10 cellular contexts compared by ENCODE assay signal in genomic region chr1:234722267-234722704, GRCh38.
DNase-seq lines count a peak whose midpoint lies in the region; ATAC-seq and TF ChIP-seq lines count a peak whose summit lies in the region.
"Had no signal": no experiment of that assay in that cellular context is flagged by ENCODE, and none has a peak within 500 bp of the region (broad histone marks: within the 10 kb centered on the region; RNA-seq: fewer than 3 reads in every experiment).

No MANE protein-coding gene starts in this region.

- H3K36me3 Mint-ChIP-seq in activated T-cell treated with anti-CD3 and anti-CD28 coated beads, Interleukin-2, amount 50 U/mL, for 24 hours (ENCODE audit: low read depth), result no peaks in the 10 kb centered on the region
- no peaks in the 10 kb centered on the region for H3K36me3 Mint-ChIP-seq in activated T-cell treated with anti-CD3 and anti-CD28 coated beads, Interleukin-2, amount 50 U/mL, for 4 hours (ENCODE audit: insufficient read depth)

- peak overlapping the region in 1 of 2 experiments; percentile 66 for H3K14ac ChIP-seq in mesenchymal stem cell (ENCODE audit: low read length in 2 of 2)

- TF ChIP-seq EP300 in tibial nerve (IDR thresholded peaks at IDR 0.05), result no peak

- peak overlapping the region; percentile 85 for H4K91ac ChIP-seq in mesenchymal stem cell (ENCODE audit: low read length)

- H3K4me1 ChIP-seq in adrenal gland (replicated peaks in 1 of 2), result peaks cover 71 to 94% of the 10 kb centered on the region in 2 donors
- H3K4me1 ChIP-seq in mesenchymal stem cell (ENCODE audit: control insufficient read depth, insufficient read depth, low read depth, low read length), result peaks cover 48% of the 10 kb centered on the region
- peaks cover 10 to 96% (median 90%) of the 10 kb centered on the region in 4 donors for H3K4me1 ChIP-seq in tibial nerve

- peak overlapping the region; percentile 23 to 96 for H3K18ac ChIP-seq in mesenchymal stem cell (ENCODE audit: low read depth in 1 of 2, low read length in 2 of 2)

- H3K4me3 Mint-ChIP-seq in activated T-cell treated with anti-CD3 and anti-CD28 coated beads, Interleukin-2, amount 50 U/mL, for 24 hours, result no peak overlapping the region
- no peak overlapping the region for H3K4me3 Mint-ChIP-seq in activated T-cell treated with anti-CD3 and anti-CD28 coated beads, Interleukin-2, amount 50 U/mL, for 4 hours

- TF ChIP-seq CTCF in adrenal gland (IDR thresholded peaks at IDR 0.05), result no peak
- no peak for TF ChIP-seq CTCF in tibial nerve (IDR thresholded peaks at IDR 0.05)

- TF ChIP-seq POLR2A in adrenal gland (IDR thresholded peaks at IDR 0.05) (no peak), tibial nerve (IDR thresholded peaks at IDR 0.05) (no peak)

- H3K27ac Mint-ChIP-seq in activated T-cell treated with anti-CD3 and anti-CD28 coated beads, Interleukin-2, amount 50 U/mL, for 24 hours, result peak overlapping the region; percentile 81

- H3K27me3 ChIP-seq in adrenal gland (no peaks in the 10 kb centered on the region), mesenchymal stem cell (ENCODE audit: control insufficient read depth in 1 of 2, insufficient read depth in 1 of 2, low read length in 2 of 2) (no peaks in the 10 kb centered on the region), tibial nerve (no peaks in the 10 kb centered on the region)
- H3K27me3 ChIP-seq: neutrophil had no signal

- H3K79me1 ChIP-seq in mesenchymal stem cell (replicated peaks; ENCODE audit: low read length, poor library complexity, severe bottlenecking), result no peaks in the 10 kb centered on the region

- H3K9me3 ChIP-seq in adrenal gland (replicated peaks in 1 of 3) (no peaks in the 10 kb centered on the region), mesenchymal stem cell (ENCODE audit: control insufficient read depth, low read length) (no peaks in the 10 kb centered on the region), tibial nerve (no peaks in the 10 kb centered on the region)
- H3K9me3 ChIP-seq: neutrophil had no signal

- no peak for DNase-seq in activated T-cell treated with anti-CD3 and anti-CD28 coated beads, Interleukin-2, amount 50 U/mL, for 24 hours
- no peak for DNase-seq in activated T-cell treated with anti-CD3 and anti-CD28 coated beads, Interleukin-2, amount 50 U/mL, for 48 hours
- no peak for DNase-seq in adrenal gland
- DNase-seq in mesenchymal stem cell, result no peak
- DNase-seq in tibial nerve (ENCODE audit: low spot score in 2 of 2), result no peak
- no peak for DNase-seq in cerebellum (ENCODE audit: low spot score)
- no peak for DNase-seq in SW480 (ENCODE audit: low spot score)
- no peak for DNase-seq in activated T-cell treated with anti-CD3 and anti-CD28 coated beads, Interleukin-2, amount 50 U/mL, for 4 hours
- DNase-seq: NCI-H446 treated with DMSO at 0.1 percent for 48 hours had no signal

- H3K4ac ChIP-seq in mesenchymal stem cell (ENCODE audit: low read depth in 1 of 2, low read length in 2 of 2), result peak overlapping the region; percentile 88 to 90

- H2BK5ac ChIP-seq in mesenchymal stem cell (ENCODE audit: low read depth, low read length, poor library complexity, severe bottlenecking), result no peak overlapping the region

- H2BK12ac ChIP-seq in mesenchymal stem cell (ENCODE audit: low read length in 2 of 2), result peak overlapping the region; percentile 84 to 87

- H3K4me1 Mint-ChIP-seq in activated T-cell treated with anti-CD3 and anti-CD28 coated beads, Interleukin-2, amount 50 U/mL, for 24 hours (ENCODE audit: low read depth), result peaks cover 65% of the 10 kb centered on the region
- peaks cover 67% of the 10 kb centered on the region for H3K4me1 Mint-ChIP-seq in activated T-cell treated with anti-CD3 and anti-CD28 coated beads, Interleukin-2, amount 50 U/mL, for 4 hours (ENCODE audit: low read depth)

- H4K8ac ChIP-seq in mesenchymal stem cell (ENCODE audit: low read length), result peak overlapping the region; percentile 84

- no peaks in the 10 kb centered on the region for H3K36me3 ChIP-seq in adrenal gland (replicated peaks in 1 of 2)
- no peaks in the 10 kb centered on the region for H3K36me3 ChIP-seq in mesenchymal stem cell (ENCODE audit: control insufficient read depth in 1 of 2, insufficient read depth in 2 of 2, low read depth in 1 of 2, low read length in 2 of 2)
- H3K36me3 ChIP-seq in tibial nerve, result no peaks in the 10 kb centered on the region
- H3K36me3 ChIP-seq: neutrophil had no signal

- H3K4me2 ChIP-seq in mesenchymal stem cell (ENCODE audit: low read length, poor library complexity, severe bottlenecking), result no peak overlapping the region

- H3K9me3 Mint-ChIP-seq in activated T-cell treated with anti-CD3 and anti-CD28 coated beads, Interleukin-2, amount 50 U/mL, for 24 hours, result peaks cover 2% of the 10 kb centered on the region
- no peaks in the 10 kb centered on the region for H3K9me3 Mint-ChIP-seq in activated T-cell treated with anti-CD3 and anti-CD28 coated beads, Interleukin-2, amount 50 U/mL, for 4 hours

- peak overlapping the region; percentile 93 for H3K9ac ChIP-seq in mesenchymal stem cell (ENCODE audit: low read length)

- H3K27me3 Mint-ChIP-seq in activated T-cell treated with anti-CD3 and anti-CD28 coated beads, Interleukin-2, amount 50 U/mL, for 24 hours, result no peaks in the 10 kb centered on the region
- H3K27me3 Mint-ChIP-seq in activated T-cell treated with anti-CD3 and anti-CD28 coated beads, Interleukin-2, amount 50 U/mL, for 4 hours (ENCODE audit: low read depth), result no peaks in the 10 kb centered on the region

- H3K27ac ChIP-seq in adrenal gland (peak overlapping the region; percentile 93 to 98 (median 97)), mesenchymal stem cell (ENCODE audit: low read length, poor library complexity, severe bottlenecking) (peak overlapping the region; percentile 94), tibial nerve (peak overlapping the region; percentile 84 to 97 (median 92))

- no peak for ATAC-seq in activated T-cell treated with anti-CD3 and anti-CD28 coated beads, Interleukin-2, amount 50 U/mL, for 4 hours

- peak overlapping the region; percentile 93 for H2BK15ac ChIP-seq in mesenchymal stem cell (ENCODE audit: low read depth, poor library complexity, severe bottlenecking)

- H2AFZ ChIP-seq in mesenchymal stem cell (ENCODE audit: low read depth, low read length), result no peak overlapping the region

- intact Hi-C loops in adrenal gland (cut with DNase I), result loop anchor here (5.0 to 10.0 kb wide), 6 partner anchors 110 to 360 kb away; partner anchors contain the start of gene IRF2BP2 (in 1 of the 2)

- peak overlapping the region; percentile 67 for H2BK120ac ChIP-seq in mesenchymal stem cell (ENCODE audit: low read depth, low read length)

- H3K23ac ChIP-seq in mesenchymal stem cell (ENCODE audit: low read length in 2 of 2), result no peak overlapping the region

- H2AK5ac ChIP-seq in mesenchymal stem cell (ENCODE audit: low read length, severe bottlenecking), result peak overlapping the region; percentile 90

- 29 to 43% (median 37%) methylated on average over 9 of the region's 9 CpGs for WGBS in adrenal gland, 4 donors
- WGBS in mesenchymal stem cell, result 43% methylated on average over 4 of the region's 9 CpGs
- 18% methylated on average over 9 of the region's 9 CpGs for WGBS in tibial nerve, 2 donors

- H3K4me3 ChIP-seq in adrenal gland, result no peak overlapping the region
- H3K4me3 ChIP-seq in mesenchymal stem cell (ENCODE audit: insufficient read depth in 1 of 2, low read depth in 1 of 2, low read length in 2 of 2), result peak overlapping the region in 1 of 2 experiments; percentile 61
- peak overlapping the region in 1 of 4 donors; percentile 3 for H3K4me3 ChIP-seq in tibial nerve
